Comparison of ENCODE assay signal across 8 cellular contexts in the genomic region with DNA sequence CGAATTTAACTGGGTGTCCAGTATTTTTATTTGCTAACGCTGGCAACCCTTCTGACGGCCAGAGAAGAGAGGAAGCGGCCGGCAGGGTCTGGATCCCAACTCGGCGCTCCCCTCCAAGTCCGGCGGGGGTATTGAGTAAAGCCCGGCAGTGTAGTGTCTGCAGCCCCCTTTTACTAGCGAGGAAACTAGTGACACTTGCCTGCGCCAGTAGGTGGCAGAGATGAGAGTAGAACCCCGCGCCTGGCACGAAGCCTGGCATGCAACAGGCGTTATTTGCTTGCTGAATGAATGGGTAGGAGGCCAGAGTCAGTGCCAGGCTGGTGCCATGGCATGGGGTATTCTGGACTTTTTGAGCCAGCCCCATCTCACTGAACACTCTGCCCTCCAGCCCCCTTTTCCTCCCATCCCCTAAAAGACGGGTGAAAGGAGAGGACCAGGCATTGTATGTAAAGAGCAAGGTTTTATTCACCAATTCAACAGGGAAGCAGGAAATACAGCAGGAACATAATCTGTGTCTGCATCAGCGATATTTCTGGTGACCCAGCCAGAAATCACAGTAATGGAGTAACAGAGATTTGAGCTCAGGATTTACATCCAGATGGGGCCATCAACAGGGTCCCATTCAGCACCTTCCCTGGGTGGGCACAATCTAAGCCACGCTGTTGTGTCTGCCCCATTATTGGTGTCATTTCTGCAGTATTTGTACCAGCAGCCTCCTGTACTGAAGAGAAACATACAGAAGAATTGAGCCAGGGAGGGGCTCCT. TPM values are rescaled to one million over a fixed set of nuclear protein-coding genes. Genes with fewer than 3 reads are reported as not detected.
DNase-seq lines count a peak whose midpoint lies in the region; ATAC-seq, FAIRE-seq and TF ChIP-seq lines count a peak whose summit lies in the region.

No MANE protein-coding gene starts in this region.

- DNase-seq in AG04450 (ENCODE audit: low read depth, low spot score) = no peak
- DNase-seq in MM.1S = peak; percentile 82
- DNase-seq in SK-MEL-5 (ENCODE audit: low read depth, low spot score) = peak; percentile 90
- DNase-seq in activated naive CD4-positive, alpha-beta T cell treated with Interleukin-2 at 50 U/mL for 16 hours = peak; percentile 80
- DNase-seq in frontal cortex (ENCODE audit: low spot score in 2 of 2) = peak; percentile 65 to 69

- H3K4me3 ChIP-seq in AG04450 (ENCODE audit: low read depth, low read length) (peak overlapping the region; percentile 98), MM.1S (ENCODE audit: low read length) (peak overlapping the region; percentile 100), neuron (ENCODE audit: low read length) (peak overlapping the region; percentile 72), subcutaneous abdominal adipose tissue (ENCODE audit: low read depth in 1 of 5, low read length in 5 of 5) (peak overlapping the region; percentile 82 to 99 (median 94))

- no peaks in the 10 kb centered on the region for H3K9me2 ChIP-seq in MM.1S (replicated peaks; ENCODE audit: insufficient read depth, low read length)

- CTCF ChIA-PET in AG04450 (lab: Charles Lee) = interaction anchor here (0.6 to 2.6 kb wide), 11 partner anchors 12 to 379 kb away, joined by 3 to 12 read pairs (median 4); no protein-coding TSS in a partner anchor

- H3K9ac ChIP-seq in MM.1S (ENCODE audit: low read length) (peak overlapping the region; percentile 97), subcutaneous abdominal adipose tissue (ENCODE audit: low read length in 5 of 5) (peak overlapping the region in 4 of 5 donors; percentile 74 to 93 (median 82))

- peak overlapping the region; percentile 100 for H3K4me2 ChIP-seq in MM.1S (ENCODE audit: low read depth, low read length)

- POLR2A ChIA-PET in AG04450 (lab: Yijun Ruan, JAX) = interaction anchor here (0.7 to 1.3 kb wide), 3 partner anchors 17 to 393 kb away, joined by 3 to 4 read pairs (median 4); no protein-coding TSS in a partner anchor

- TF ChIP-seq CTCF in AG04450 (IDR thresholded peaks at IDR 0.05; ENCODE audit: low read depth, low read length) = peak; percentile 75
- peak; percentile 73 for TF ChIP-seq CTCF in MM.1S (IDR thresholded peaks at IDR 0.05; ENCODE audit: low read length)

- no peaks in the 10 kb centered on the region for H3K9me3 ChIP-seq in AG04450 (ENCODE audit: control insufficient read depth, insufficient read depth, low read length)
- H3K9me3 ChIP-seq in MM.1S (replicated peaks; ENCODE audit: insufficient read depth, low read length) = no peaks in the 10 kb centered on the region
- H3K9me3 ChIP-seq in neuron (ENCODE audit: low read length) = no peaks in the 10 kb centered on the region
- no peaks in the 10 kb centered on the region for H3K9me3 ChIP-seq in subcutaneous abdominal adipose tissue (ENCODE audit: control insufficient read depth in 5 of 5, low read length in 5 of 5)

- peaks cover 38% of the 10 kb centered on the region for H3F3A ChIP-seq in MM.1S (ENCODE audit: insufficient read depth, low read length)

- peaks cover 18% of the 10 kb centered on the region for H3K79me2 ChIP-seq in MM.1S (ENCODE audit: low read length)

- H3K27me3 ChIP-seq in AG04450 (ENCODE audit: control insufficient read depth, insufficient read depth, low read length) (no peaks in the 10 kb centered on the region), MM.1S (replicated peaks; ENCODE audit: insufficient read depth, low read length) (no peaks in the 10 kb centered on the region), neuron (ENCODE audit: insufficient read depth, low read length) (no peaks in the 10 kb centered on the region), subcutaneous abdominal adipose tissue (ENCODE audit: control insufficient read depth in 5 of 5, insufficient read depth in 4 of 5, low read length in 5 of 5) (no peaks in the 10 kb centered on the region)

- ATAC-seq in GM19372 (IDR thresholded peaks at IDR 0.05; ENCODE audit: low read depth, unreplicated experiment) = peak; percentile 33

- H2AFZ ChIP-seq in MM.1S (ENCODE audit: low read length) (peak overlapping the region; percentile 98), neuron (ENCODE audit: low read depth, low read length) (no peak overlapping the region)

- H3K27ac ChIP-seq in AG04450 (ENCODE audit: low read depth, low read length) (peak overlapping the region; percentile 73), MM.1S (ENCODE audit: low read length) (peak overlapping the region; percentile 75; the same call in 1 of the 2 replicates), subcutaneous abdominal adipose tissue (ENCODE audit: low read depth, low read length) (peak overlapping the region; percentile 93)

- FAIRE-seq in frontal cortex (lab: Jason Lieb, UNC) = no peak

- H3K4me1 ChIP-seq in MM.1S (ENCODE audit: low read length) = peaks cover 19% of the 10 kb centered on the region
- peaks cover 8% of the 10 kb centered on the region for H3K4me1 ChIP-seq in neuron (ENCODE audit: insufficient read depth, low read length)
- peaks cover 10 to 52% (median 39%) of the 10 kb centered on the region in 5 donors for H3K4me1 ChIP-seq in subcutaneous abdominal adipose tissue (ENCODE audit: control insufficient read depth in 5 of 5, insufficient read depth in 5 of 5, low read length in 5 of 5)

- H4K20me1 ChIP-seq in MM.1S (ENCODE audit: insufficient read depth, low read length) = no peaks in the 10 kb centered on the region

- H3K36me3 ChIP-seq in MM.1S (replicated peaks; ENCODE audit: insufficient read depth, low read length) (no peaks in the 10 kb centered on the region), neuron (ENCODE audit: insufficient read depth, low read length) (peaks cover 25% of the 10 kb centered on the region), subcutaneous abdominal adipose tissue (ENCODE audit: control insufficient read depth in 5 of 5, insufficient read depth in 5 of 5, low read length in 5 of 5) (peaks cover 0 to 16% (median 14%) of the 10 kb centered on the region in 5 donors)

- in situ Hi-C loops in SK-MEL-5 (cut with HindIII; ENCODE audit: low pct_unique_long_range_greater_than_20kb, low sequenced_read_pairs) = no loop called here

RNA-seq across cellular contexts. Expression of gene WDR73, which starts 0.8 kb away (rescaled TPM):
- polyA plus RNA-seq in AG04450 (2011; rRNA removed) = 18.7 and 19.0 TPM in 2 replicates
- 18.2 and 21.3 TPM in 2 replicates for polyA minus RNA-seq in AG04450 (2011; rRNA and poly(A)+ RNA removed)
- total RNA-seq in SK-MEL-5 (2014; rRNA removed; shearing (Covaris generic)) = 31.5 and 32.0 TPM in 2 replicates
- polyA plus RNA-seq in SK-MEL-5 (2015; cell fraction: cytosol; rRNA removed) = 21.2 and 23.1 TPM in 2 replicates
- 116 and 133 TPM in 2 replicates for polyA plus RNA-seq in SK-MEL-5 (2015; cell fraction: nucleus; rRNA removed)
- 24.9 TPM for total RNA-seq in frontal cortex

RNA-seq across cellular contexts. Expression of gene NMB, which starts 3.1 kb away (rescaled TPM):
- polyA plus RNA-seq in AG04450 (2011; rRNA removed) = 3.3 and 3.8 TPM in 2 replicates
- 1.3 and 2.0 TPM in 2 replicates for polyA minus RNA-seq in AG04450 (2011; rRNA and poly(A)+ RNA removed)
- total RNA-seq in SK-MEL-5 (2014; rRNA removed; shearing (Covaris generic)) = 2.5 and 5.4 TPM in 2 replicates
- 2.4 and 3.7 TPM in 2 replicates for polyA plus RNA-seq in SK-MEL-5 (2015; cell fraction: cytosol; rRNA removed)
- polyA plus RNA-seq in SK-MEL-5 (2015; cell fraction: nucleus; rRNA removed) = 0.33 TPM in 1 of 2 replicates, not detected in the other
- total RNA-seq in frontal cortex = 2.4 TPM

RNA-seq across cellular contexts. Expression of gene ZSCAN2, which starts 54.1 kb away (rescaled TPM):
- polyA plus RNA-seq in AG04450 (2011; rRNA removed) = 16.2 and 17.0 TPM in 2 replicates
- 24.1 and 25.9 TPM in 2 replicates for polyA minus RNA-seq in AG04450 (2011; rRNA and poly(A)+ RNA removed)
- total RNA-seq in SK-MEL-5 (2014; rRNA removed; shearing (Covaris generic)) = 17.4 and 19.9 TPM in 2 replicates
- polyA plus RNA-seq in SK-MEL-5 (2015; cell fraction: cytosol; rRNA removed) = 10.1 and 15.9 TPM in 2 replicates
- polyA plus RNA-seq in SK-MEL-5 (2015; cell fraction: nucleus; rRNA removed) = 5.2 and 12.0 TPM in 2 replicates
- total RNA-seq in frontal cortex = 34.2 TPM
